1 cellular context compared by ENCODE assay signal in the genomic region with DNA sequence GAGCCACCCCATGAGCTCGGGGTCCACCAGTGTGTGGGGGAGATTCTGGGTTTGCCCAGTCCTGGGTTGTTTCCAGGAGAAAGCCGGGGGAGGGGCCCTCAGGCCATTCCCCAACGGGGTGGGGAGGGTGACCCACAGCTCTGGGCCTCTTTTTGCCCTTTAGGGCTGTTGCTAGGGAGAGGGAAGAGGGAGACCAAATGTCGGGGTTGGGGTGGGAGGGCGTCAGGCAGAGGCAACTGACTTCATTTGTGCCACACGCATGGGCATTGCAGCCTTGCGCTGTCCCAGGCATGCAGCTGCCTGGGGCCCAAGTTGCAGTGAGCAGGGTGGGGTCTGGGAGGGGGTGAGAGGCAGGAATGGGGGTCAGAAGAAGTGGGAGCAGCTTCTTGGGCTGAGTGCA.
TF ChIP-seq lines count a peak whose summit lies in the region.

No MANE protein-coding gene starts in this region.

TF ChIP-seq in GM12878, 131 proteins besides CTCF, POLR2A, EP300 and RAD21:
- TF ChIP-seq, protein P1, sequence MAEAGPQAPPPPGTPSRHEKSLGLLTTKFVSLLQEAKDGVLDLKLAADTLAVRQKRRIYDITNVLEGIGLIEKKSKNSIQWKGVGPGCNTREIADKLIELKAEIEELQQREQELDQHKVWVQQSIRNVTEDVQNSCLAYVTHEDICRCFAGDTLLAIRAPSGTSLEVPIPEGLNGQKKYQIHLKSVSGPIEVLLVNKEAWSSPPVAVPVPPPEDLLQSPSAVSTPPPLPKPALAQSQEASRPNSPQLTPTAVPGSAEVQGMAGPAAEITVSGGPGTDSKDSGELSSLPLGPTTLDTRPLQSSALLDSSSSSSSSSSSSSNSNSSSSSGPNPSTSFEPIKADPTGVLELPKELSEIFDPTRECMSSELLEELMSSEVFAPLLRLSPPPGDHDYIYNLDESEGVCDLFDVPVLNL (IDR thresholded peaks at IDR 0.05; ENCODE audit: low read depth, low read length), result no peak
- TF ChIP-seq RELA (IDR thresholded peaks at IDR 0.05; ENCODE audit: borderline replicate concordance, partially characterized antibody) (no peak), TARDBP (IDR thresholded peaks at IDR 0.05; ENCODE audit: borderline replicate concordance) (no peak), PAX8 (IDR thresholded peaks at IDR 0.05) (no peak), SPI1 (IDR thresholded peaks at IDR 0.05; ENCODE audit: borderline replicate concordance, insufficient read depth, low read depth, low read length) (no peak), TCF3 (IDR thresholded peaks at IDR 0.05; ENCODE audit: borderline replicate concordance, insufficient read depth, low read depth, low read length) (no peak), EZH2 (IDR thresholded peaks at IDR 0.05; ENCODE audit: borderline replicate concordance, control insufficient read depth, low read depth, low read length) (no peak), SRF (IDR thresholded peaks at IDR 0.05; ENCODE audit: low read depth in 2 of 2, low read length in 2 of 2) (no peak), JUND (IDR thresholded peaks at IDR 0.05; ENCODE audit: low read depth, low read length) (no peak), NFIC (IDR thresholded peaks at IDR 0.05; ENCODE audit: low read depth, low read length) (no peak)
- TF ChIP-seq, protein P2, sequence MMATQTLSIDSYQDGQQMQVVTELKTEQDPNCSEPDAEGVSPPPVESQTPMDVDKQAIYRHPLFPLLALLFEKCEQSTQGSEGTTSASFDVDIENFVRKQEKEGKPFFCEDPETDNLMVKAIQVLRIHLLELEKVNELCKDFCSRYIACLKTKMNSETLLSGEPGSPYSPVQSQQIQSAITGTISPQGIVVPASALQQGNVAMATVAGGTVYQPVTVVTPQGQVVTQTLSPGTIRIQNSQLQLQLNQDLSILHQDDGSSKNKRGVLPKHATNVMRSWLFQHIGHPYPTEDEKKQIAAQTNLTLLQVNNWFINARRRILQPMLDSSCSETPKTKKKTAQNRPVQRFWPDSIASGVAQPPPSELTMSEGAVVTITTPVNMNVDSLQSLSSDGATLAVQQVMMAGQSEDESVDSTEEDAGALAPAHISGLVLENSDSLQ (IDR thresholded peaks at IDR 0.05), result no peak
- TF ChIP-seq, protein P3, sequence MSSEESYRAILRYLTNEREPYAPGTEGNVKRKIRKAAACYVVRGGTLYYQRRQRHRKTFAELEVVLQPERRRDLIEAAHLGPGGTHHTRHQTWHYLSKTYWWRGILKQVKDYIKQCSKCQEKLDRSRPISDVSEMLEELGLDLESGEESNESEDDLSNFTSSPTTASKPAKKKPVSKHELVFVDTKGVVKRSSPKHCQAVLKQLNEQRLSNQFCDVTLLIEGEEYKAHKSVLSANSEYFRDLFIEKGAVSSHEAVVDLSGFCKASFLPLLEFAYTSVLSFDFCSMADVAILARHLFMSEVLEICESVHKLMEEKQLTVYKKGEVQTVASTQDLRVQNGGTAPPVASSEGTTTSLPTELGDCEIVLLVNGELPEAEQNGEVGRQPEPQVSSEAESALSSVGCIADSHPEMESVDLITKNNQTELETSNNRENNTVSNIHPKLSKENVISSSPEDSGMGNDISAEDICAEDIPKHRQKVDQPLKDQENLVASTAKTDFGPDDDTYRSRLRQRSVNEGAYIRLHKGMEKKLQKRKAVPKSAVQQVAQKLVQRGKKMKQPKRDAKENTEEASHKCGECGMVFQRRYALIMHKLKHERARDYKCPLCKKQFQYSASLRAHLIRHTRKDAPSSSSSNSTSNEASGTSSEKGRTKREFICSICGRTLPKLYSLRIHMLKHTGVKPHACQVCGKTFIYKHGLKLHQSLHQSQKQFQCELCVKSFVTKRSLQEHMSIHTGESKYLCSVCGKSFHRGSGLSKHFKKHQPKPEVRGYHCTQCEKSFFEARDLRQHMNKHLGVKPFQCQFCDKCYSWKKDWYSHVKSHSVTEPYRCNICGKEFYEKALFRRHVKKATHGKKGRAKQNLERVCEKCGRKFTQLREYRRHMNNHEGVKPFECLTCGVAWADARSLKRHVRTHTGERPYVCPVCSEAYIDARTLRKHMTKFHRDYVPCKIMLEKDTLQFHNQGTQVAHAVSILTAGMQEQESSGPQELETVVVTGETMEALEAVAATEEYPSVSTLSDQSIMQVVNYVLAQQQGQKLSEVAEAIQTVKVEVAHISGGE (CRISPR knock-in tag; IDR thresholded peaks at IDR 0.05), result no peak
